Comparison of ENCODE assay signal across 18 cellular contexts in genomic region chr2:209091026-209091425, GRCh38.
"Had no signal": no experiment of that assay in that cellular context is flagged by ENCODE, and none has a peak within 500 bp of the region (broad histone marks: within the 10 kb centered on the region; RNA-seq: fewer than 3 reads in every experiment).

No MANE protein-coding gene starts in this region.

- H3K4me1 Mint-ChIP-seq: nephron had no signal

- H3K27ac ChIP-seq: colonic mucosa, skin epidermis, tibial nerve had no signal

- H3K4me3 Mint-ChIP-seq: activated CD8-positive, alpha-beta T cell treated with anti-CD3 and anti-CD28 coated beads, Interleukin-2, amount 10 ng/mL, durations not matched to agents 7 days and 5 days; nephron; WTC11 had no signal

- DNase-seq: activated CD4-positive, alpha-beta T cell treated with anti-CD3 and anti-CD28 coated beads for 4 hours; activated CD8-positive, alpha-beta memory T cell treated with anti-CD3 and anti-CD28 coated beads, Interleukin-2, amount 50 U/mL, for 4 hours; activated CD8-positive, alpha-beta T cell treated with anti-CD3 and anti-CD28 coated beads, Interleukin-2, amount 10 ng/mL, durations not matched to agents 7 days and 5 days; activated effector memory CD4-positive, alpha-beta T cell treated with anti-CD3 and anti-CD28 coated beads, Interleukin-2, amount 50 U/mL, for 16 hours; activated T-cell treated with anti-CD3 and anti-CD28 coated beads, Interleukin-2, amount 50 U/mL, for 48 hours; central memory CD4-positive, alpha-beta T cell; colonic mucosa; effector CD4-positive, alpha-beta T cell; kidney; nucleus accumbens; right cardiac atrium; stimulated activated CD4-positive, alpha-beta T cell treated with anti-CD3 and anti-CD28 coated beads, Interleukin-4, amount 100 ng/mL, for 24 hours; stimulated activated naive CD4-positive, alpha-beta T cell had no signal

- H3K4me3 ChIP-seq: colonic mucosa, skin epidermis, tibial nerve had no signal

- H3K36me3 Mint-ChIP-seq: activated naive CD4-positive, alpha-beta T cell treated with anti-CD3 and anti-CD28 coated beads, Interleukin-2, amount 50 U/mL, for 72 hours; WTC11 had no signal

- H3K27me3 ChIP-seq: colonic mucosa, tibial nerve had no signal

- ATAC-seq: activated CD8-positive, alpha-beta T cell treated with anti-CD3 and anti-CD28 coated beads, Interleukin-2, amount 10 ng/mL, durations not matched to agents 7 days and 5 days; activated naive CD4-positive, alpha-beta T cell treated with anti-CD3 and anti-CD28 coated beads, Interleukin-2, amount 50 U/mL, for 72 hours; right cardiac atrium; WTC11 had no signal

- H3K9me3 ChIP-seq: colonic mucosa, tibial nerve had no signal

- H3K9me3 Mint-ChIP-seq: nephron, WTC11 had no signal

- H3K36me3 ChIP-seq: colonic mucosa, tibial nerve had no signal

- H3K27ac Mint-ChIP-seq: activated CD8-positive, alpha-beta T cell treated with anti-CD3 and anti-CD28 coated beads, Interleukin-2, amount 10 ng/mL, durations not matched to agents 7 days and 5 days; activated naive CD4-positive, alpha-beta T cell treated with anti-CD3 and anti-CD28 coated beads, Interleukin-2, amount 50 U/mL, for 72 hours; nephron; WTC11 had no signal

- H3K4me1 ChIP-seq: colonic mucosa, tibial nerve had no signal
